16 cellular contexts compared by ENCODE assay signal in genomic region chr4:108149588-108150380, GRCh38. TPM values are rescaled to one million over a fixed set of nuclear protein-coding genes. Genes with fewer than 3 reads are reported as not detected.
DNase-seq lines count a peak whose midpoint lies in the region.
"Had no signal": no experiment of that assay in that cellular context is flagged by ENCODE, and none has a peak within 500 bp of the region (broad histone marks: within the 10 kb centered on the region; RNA-seq: fewer than 3 reads in every experiment).

No MANE protein-coding gene starts in this region.

- DNase-seq in activated naive CD4-positive, alpha-beta T cell treated with anti-CD3 and anti-CD28 coated beads, Interleukin-2, amount 50 U/mL, for 16 hours = no peak
- DNase-seq in SK-N-MC (ENCODE audit: low read depth, low spot score) = no peak
- no peak for DNase-seq in effector memory CD4-positive, alpha-beta T cell
- peak; percentile 29 for DNase-seq in stromal cell of bone marrow (ENCODE audit: low read depth)
- no peak for DNase-seq in NCI-H2227 treated with DMSO at 0.1 percent for 48 hours (lab: John Stamatoyannopoulos, UW)
- DNase-seq in DMS53 (lab: John Stamatoyannopoulos, UW) = no peak
- no peak for DNase-seq in MG63
- DNase-seq: adrenal gland; H7; head of caudate nucleus; NCI-H2081 treated with DMSO at 0.1 percent for 48 hours; nucleus accumbens; Right ventricle myocardium superior; stimulated activated naive CD4-positive, alpha-beta T cell had no signal

- peaks cover 12% of the 10 kb centered on the region for H3K36me3 ChIP-seq in SK-N-MC (ENCODE audit: insufficient read depth, low read length)
- peaks cover 5% of the 10 kb centered on the region for H3K36me3 ChIP-seq in effector memory CD4-positive, alpha-beta T cell (ENCODE audit: control insufficient read depth, insufficient read depth, low read length)
- no peaks in the 10 kb centered on the region for H3K36me3 ChIP-seq in MG63
- H3K36me3 ChIP-seq: adrenal gland had no signal

- H3K4me1 Mint-ChIP-seq in activated naive CD4-positive, alpha-beta T cell treated with anti-CD3 and anti-CD28 coated beads, Interleukin-2, amount 50 U/mL, for 24 hours = peaks cover 80% of the 10 kb centered on the region

- H3K4me3 Mint-ChIP-seq in activated naive CD4-positive, alpha-beta T cell treated with anti-CD3 and anti-CD28 coated beads, Interleukin-2, amount 50 U/mL, for 24 hours = peak overlapping the region; percentile 78

- H3K4me3 ChIP-seq in SK-N-MC (peak overlapping the region; percentile 35), MG63 (no peak overlapping the region)
- H3K4me3 ChIP-seq in effector memory CD4-positive, alpha-beta T cell (ENCODE audit: insufficient read depth, low read depth, low read length, poor library complexity, severe bottlenecking) = no peak overlapping the region
- H3K4me3 ChIP-seq: adrenal gland had no signal

- no peaks in the 10 kb centered on the region for H3K27me3 Mint-ChIP-seq in activated naive CD4-positive, alpha-beta T cell treated with anti-CD3 and anti-CD28 coated beads, Interleukin-2, amount 50 U/mL, for 24 hours

- peaks cover 22% of the 10 kb centered on the region for H3K36me3 Mint-ChIP-seq in activated naive CD4-positive, alpha-beta T cell treated with anti-CD3 and anti-CD28 coated beads, Interleukin-2, amount 50 U/mL, for 24 hours

- peak overlapping the region; percentile 50 for H3K9ac ChIP-seq in SK-N-MC (ENCODE audit: insufficient read length)

- H3K27me3 ChIP-seq in effector memory CD4-positive, alpha-beta T cell (replicated peaks; ENCODE audit: control insufficient read depth, insufficient read depth, low read length, poor library complexity, severe bottlenecking) = no peaks in the 10 kb centered on the region
- no peaks in the 10 kb centered on the region for H3K27me3 ChIP-seq in MG63
- H3K27me3 ChIP-seq: adrenal gland had no signal

- peak overlapping the region; percentile 99 for H3K27ac Mint-ChIP-seq in activated naive CD4-positive, alpha-beta T cell treated with anti-CD3 and anti-CD28 coated beads, Interleukin-2, amount 50 U/mL, for 24 hours

- no peaks in the 10 kb centered on the region for H3K9me3 ChIP-seq in SK-N-MC (ENCODE audit: low read depth, low read length)
- no peaks in the 10 kb centered on the region for H3K9me3 ChIP-seq in effector memory CD4-positive, alpha-beta T cell (ENCODE audit: control insufficient read depth, low read length)
- no peaks in the 10 kb centered on the region for H3K9me3 ChIP-seq in MG63
- H3K9me3 ChIP-seq: adrenal gland had no signal

- peak overlapping the region; percentile 90 for H3K27ac ChIP-seq in SK-N-MC
- H3K27ac ChIP-seq in effector memory CD4-positive, alpha-beta T cell (ENCODE audit: insufficient read depth, low read length, poor library complexity, severe bottlenecking) = peak overlapping the region; percentile 31
- H3K27ac ChIP-seq: adrenal gland, C4-2B had no signal

- H3K9me3 Mint-ChIP-seq in activated naive CD4-positive, alpha-beta T cell treated with anti-CD3 and anti-CD28 coated beads, Interleukin-2, amount 50 U/mL, for 24 hours = peaks cover 4% of the 10 kb centered on the region

- H3K4me1 ChIP-seq in effector memory CD4-positive, alpha-beta T cell (ENCODE audit: control insufficient read depth, insufficient read depth, low read length, poor library complexity, severe bottlenecking) = peaks cover 41% of the 10 kb centered on the region
- H3K4me1 ChIP-seq: adrenal gland had no signal

RNA-seq across cellular contexts. Expression of gene LEF1, which starts 18.9 kb away (rescaled TPM):
- total RNA-seq in MG63 (2014; rRNA removed; shearing (Covaris generic); ENCODE audit: low replicate concordance) = not detected in 2 replicates
